ENCODE assay signal across 8 cellular contexts in genomic region chr12:9468998-9469397, GRCh38.
DNase-seq lines count a peak whose midpoint lies in the region; TF ChIP-seq lines count a peak whose summit lies in the region.
"Not testable (repeated sequence)": the region's sequence is repeated elsewhere in the genome, so short reads cannot be mapped to it uniquely, and the experiment has no call there.

No MANE protein-coding gene starts in this region.

- peak; percentile 34 for TF ChIP-seq CTCF in OCI-LY3 (IDR thresholded peaks at IDR 0.05; ENCODE audit: low read depth, low read length)
- peak; percentile 43 for TF ChIP-seq CTCF in colonic mucosa (IDR thresholded peaks at IDR 0.05)
- peak; percentile 67 for TF ChIP-seq CTCF in neural crest cell (conservative IDR thresholded peaks at IDR 0.05)

- not testable (repeated sequence) for H3K36me3 ChIP-seq in OCI-LY3 (replicated peaks; ENCODE audit: low read depth, low read length); colonic mucosa

- H3K4me2 ChIP-seq in OCI-LY3 (ENCODE audit: low read length) = not testable (repeated sequence)

- intact Hi-C loops in colonic mucosa (cut with DNase I) = not testable (repeated sequence)

- H3K9me3 Mint-ChIP-seq in activated CD4-positive, alpha-beta memory T cell treated with anti-CD3 and anti-CD28 coated beads, Interleukin-2, amount 10 ng/mL, durations not matched to agents 7 days and 5 days; neural crest cell: not testable (repeated sequence)

- not testable (repeated sequence) for H3K4me3 ChIP-seq in OCI-LY3 (ENCODE audit: low read length); colonic mucosa

- not testable (repeated sequence) for H4K20me1 ChIP-seq in OCI-LY3 (ENCODE audit: insufficient read depth, low read length)

- POLR2A ChIA-PET in activated CD4-positive, alpha-beta memory T cell treated with anti-CD3 and anti-CD28 coated beads, Interleukin-2, amount 10 ng/mL, durations not matched to agents 7 days and 5 days (lab: Charles Lee) = interaction anchor here (1.1 to 1.8 kb wide), 4 partner anchors 21 to 200 kb away, joined by 4 to 8 read pairs (median 4); partner anchors contain the start of gene CLEC2D

- H3K27me3 Mint-ChIP-seq in activated CD4-positive, alpha-beta memory T cell treated with anti-CD3 and anti-CD28 coated beads, Interleukin-2, amount 10 ng/mL, durations not matched to agents 7 days and 5 days; neural crest cell (ENCODE audit: low read depth): not testable (repeated sequence)

- not testable (repeated sequence) for H3K9me3 ChIP-seq in OCI-LY3 (ENCODE audit: insufficient read depth, low read length); colonic mucosa

- H3K4me1 ChIP-seq in OCI-LY3 (ENCODE audit: low read length) = peaks cover 51% of the 10 kb centered on the region
- not testable (repeated sequence) for H3K4me1 ChIP-seq in colonic mucosa

- not testable (repeated sequence) for H3K27ac Mint-ChIP-seq in activated CD4-positive, alpha-beta memory T cell treated with anti-CD3 and anti-CD28 coated beads, Interleukin-2, amount 10 ng/mL, durations not matched to agents 7 days and 5 days; neural crest cell (ENCODE audit: unreplicated experiment)

- not testable (repeated sequence) for H3K9ac ChIP-seq in OCI-LY3 (ENCODE audit: low read length); colonic mucosa (ENCODE audit: low read depth in 2 of 2, low read length in 2 of 2)

- CTCF ChIA-PET in activated CD4-positive, alpha-beta memory T cell treated with anti-CD3 and anti-CD28 coated beads, Interleukin-2, amount 10 ng/mL, durations not matched to agents 7 days and 5 days (lab: Charles Lee) = interaction anchor here (1.1 to 2.5 kb wide), 7 partner anchors 20 to 281 kb away, joined by 3 to 15 read pairs (median 5); no protein-coding TSS in a partner anchor

- not testable (repeated sequence) for H3K79me2 ChIP-seq in OCI-LY3 (ENCODE audit: low read length)

- H3K4me3 Mint-ChIP-seq in activated CD4-positive, alpha-beta memory T cell treated with anti-CD3 and anti-CD28 coated beads, Interleukin-2, amount 10 ng/mL, durations not matched to agents 7 days and 5 days; neural crest cell: not testable (repeated sequence)

- not testable (repeated sequence) for H3K27me3 ChIP-seq in OCI-LY3 (ENCODE audit: low read depth, low read length); colonic mucosa

- not testable (repeated sequence) for H3K36me3 Mint-ChIP-seq in activated CD4-positive, alpha-beta memory T cell treated with anti-CD3 and anti-CD28 coated beads, Interleukin-2, amount 10 ng/mL, durations not matched to agents 7 days and 5 days (ENCODE audit: low read depth); neural crest cell (ENCODE audit: low read depth)

- not testable (repeated sequence) for H2AFZ ChIP-seq in OCI-LY3 (ENCODE audit: low read depth, low read length)

- peaks cover 31% of the 10 kb centered on the region for H3K4me1 Mint-ChIP-seq in activated CD4-positive, alpha-beta memory T cell treated with anti-CD3 and anti-CD28 coated beads, Interleukin-2, amount 10 ng/mL, durations not matched to agents 7 days and 5 days
- peaks cover 20% of the 10 kb centered on the region for H3K4me1 Mint-ChIP-seq in neural crest cell

- DNase-seq in D341Med (ENCODE audit: low spot score) (peak; percentile 49), HT1080 (ENCODE audit: low read depth) (peak; percentile 23), colonic mucosa (peak; percentile 34), hippocampal formation (lab: John Stamatoyannopoulos, UW) (peak; percentile 17 to 39), neural crest cell (ENCODE audit: low read depth, low spot score) (peak; percentile 57), superior temporal gyrus (ENCODE audit: extremely low spot score) (peak; percentile 67)
- peak; percentile 22 for DNase-seq in activated CD4-positive, alpha-beta memory T cell treated with anti-CD3 and anti-CD28 coated beads, Interleukin-2, amount 10 ng/mL, durations not matched to agents 7 days and 5 days

- not testable (repeated sequence) for H3K27ac ChIP-seq in OCI-LY3 (ENCODE audit: low read length); colonic mucosa
